Comparison of ENCODE assay signal across 8 cellular contexts in the genomic region with DNA sequence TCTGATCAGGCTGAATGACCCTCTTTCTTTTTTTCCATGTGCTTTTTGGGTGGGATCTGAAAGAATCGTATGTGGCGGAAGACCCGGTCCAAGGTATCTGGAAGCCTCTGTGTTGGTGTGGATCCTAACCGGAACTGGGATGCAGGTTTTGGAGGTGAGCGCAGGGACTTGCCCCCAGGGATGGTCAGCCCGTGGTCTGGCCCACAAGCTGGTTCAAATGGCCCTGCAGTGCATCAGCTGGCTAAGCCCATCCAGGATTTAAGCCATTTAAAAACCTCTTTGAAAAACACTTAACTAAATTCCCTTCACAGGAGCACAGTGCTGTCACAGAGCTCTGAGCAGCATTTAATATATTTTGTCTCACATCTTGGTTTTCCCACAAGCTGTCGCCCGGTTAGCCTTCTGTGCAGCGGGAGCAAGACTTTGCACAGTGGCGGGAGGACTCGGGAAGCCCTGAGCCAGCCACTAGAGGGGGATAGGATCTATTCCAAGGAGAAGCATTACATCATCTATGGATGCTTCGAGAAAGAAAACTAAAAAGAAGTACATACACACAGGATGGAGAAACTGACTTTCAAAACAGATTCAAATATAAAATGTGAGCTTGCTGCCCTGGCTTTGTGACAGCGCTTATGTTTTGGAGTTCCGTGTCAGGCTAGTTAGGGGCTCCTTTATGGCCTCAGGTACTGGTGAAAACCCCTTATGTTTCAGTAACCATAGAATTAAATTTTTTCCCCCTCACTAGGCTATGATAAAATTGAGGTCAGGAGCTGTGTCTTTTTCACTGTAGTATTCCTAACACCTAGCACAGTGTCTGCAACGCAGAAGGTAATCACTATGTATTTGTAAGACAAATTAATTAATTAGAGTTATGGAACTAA. TPM values are rescaled to one million over a fixed set of nuclear protein-coding genes. Genes with fewer than 3 reads are reported as not detected.
DNase-seq lines count a peak whose midpoint lies in the region; ATAC-seq and TF ChIP-seq lines count a peak whose summit lies in the region.

No MANE protein-coding gene starts in this region.

- no peak overlapping the region for H3K9ac ChIP-seq in HCT116 (ENCODE audit: low read length)

- H3K9me3 Mint-ChIP-seq in progenitor cell of endocrine pancreas (ENCODE audit: low read depth): no peaks in the 10 kb centered on the region

- TF ChIP-seq POLR2A in HCT116 (IDR thresholded peaks at IDR 0.05; ENCODE audit: borderline replicate concordance, extremely low read depth, insufficient read depth, insufficient read length) (no peak), gastroesophageal sphincter (IDR thresholded peaks at IDR 0.05) (no peak)

- peak; percentile 81 for TF ChIP-seq RAD21 in HCT116 (IDR thresholded peaks at IDR 0.05; ENCODE audit: low read depth)

- H3K9me3 ChIP-seq in HCT116 (ENCODE audit: control insufficient read depth in 1 of 2, insufficient read depth in 1 of 2, low read depth in 1 of 2, low read length in 2 of 2) (no peaks in the 10 kb centered on the region), gastroesophageal sphincter (no peaks in the 10 kb centered on the region)

- intact Hi-C loops in HCT116 (cut with micrococcal nuclease): loop anchor here (10.0 kb wide), 1 partner anchor 207 kb away; no protein-coding TSS in a partner anchor

- H3K4me1 Mint-ChIP-seq in progenitor cell of endocrine pancreas (ENCODE audit: low read depth): peaks cover 23% of the 10 kb centered on the region

- no peak overlapping the region for H3K27ac Mint-ChIP-seq in progenitor cell of endocrine pancreas

- H3K4me3 ChIP-seq in AG04449 (ENCODE audit: low read depth, low read length): no peak overlapping the region
- no peak overlapping the region for H3K4me3 ChIP-seq in HCT116 (replicated peaks in 1 of 2; ENCODE audit: low read depth in 1 of 2, low read length in 2 of 2)
- H3K4me3 ChIP-seq in gastroesophageal sphincter: no peak overlapping the region

- peaks cover 19% of the 10 kb centered on the region for H3K36me3 Mint-ChIP-seq in progenitor cell of endocrine pancreas (ENCODE audit: insufficient read depth)

- POLR2A ChIA-PET in AG04449 (lab: Yijun Ruan, JAX): interaction anchor here (1.3 to 2.1 kb wide), 2 partner anchors 15 to 73 kb away, joined by 6 to 9 read pairs; partner anchors contain the start of genes CPA4 and TMEM209
- POLR2A ChIA-PET in HCT116 (lab: Charles Lee): no interaction called here

- H3K27me3 Mint-ChIP-seq in progenitor cell of endocrine pancreas: no peaks in the 10 kb centered on the region

- H3K27ac ChIP-seq in HCT116 (ENCODE audit: low read depth, low read length) (no peak overlapping the region), gastroesophageal sphincter (no peak overlapping the region)

- no peak for TF ChIP-seq EP300 in gastroesophageal sphincter (IDR thresholded peaks at IDR 0.05)

- DNase-seq in AG04449 (ENCODE audit: low read depth, low spot score): no peak
- peak; percentile 44 for DNase-seq in HCT116 (ENCODE audit: low read depth, low spot score)
- DNase-seq in SW480 (ENCODE audit: low spot score): peak; percentile 49
- no peak for DNase-seq in progenitor cell of endocrine pancreas (ENCODE audit: low spot score, unreplicated experiment)
- no peak for DNase-seq in foreskin melanocyte
- DNase-seq in HPDE6-E6E7 (ENCODE audit: extremely low spot score): no peak

- peak; percentile 96 for ATAC-seq in HCT116
- peak; percentile 74 for ATAC-seq in gastroesophageal sphincter
- ATAC-seq in HG03432 (IDR thresholded peaks at IDR 0.05; ENCODE audit: unreplicated experiment): no peak

- no peaks in the 10 kb centered on the region for H3K9me2 ChIP-seq in HCT116 (ENCODE audit: insufficient read depth)

- H2AFZ ChIP-seq in HCT116 (ENCODE audit: low read depth, low read length, poor library complexity, severe bottlenecking): peak overlapping the region; percentile 95

- H3K36me3 ChIP-seq in HCT116 (ENCODE audit: control insufficient read depth in 1 of 2, insufficient read depth in 2 of 2, low read length in 2 of 2) (no peaks in the 10 kb centered on the region), gastroesophageal sphincter (no peaks in the 10 kb centered on the region)

- WGBS in gastroesophageal sphincter (ENCODE audit: low coverage in 1 of 2), 2 donors: 41 to 47% methylated on average over 5 to 13 of the region's 15 CpGs

- BruUV-seq in HCT116 (replicated peaks; lab: Mats Ljungman, UMichigan): no TSS peak

- no peaks in the 10 kb centered on the region for H3K79me2 ChIP-seq in HCT116 (ENCODE audit: insufficient read depth, low read length)

- RAD21 ChIA-PET in HCT116 (lab: Charles Lee; ENCODE audit: low non-redundant PET in 1 of 2, low total read pairs in 2 of 2, uncharacterized antibody in 2 of 2, unreplicated experiment in 2 of 2): no interaction called here

- TF ChIP-seq CTCF in AG04449 (IDR thresholded peaks at IDR 0.05; ENCODE audit: insufficient read depth, low read length, missing control alignments) (peak; percentile 38), HCT116 (IDR thresholded peaks at IDR 0.05 in 2 of 3, conservative IDR thresholded peaks at IDR 0.05 in 1 of 3; ENCODE audit: borderline replicate concordance in 1 of 3, insufficient read depth in 1 of 3, low read depth in 2 of 3, low read length in 2 of 3) (peak; percentile 57 to 75 (median 70); a peak in 5 of 6 replicates), gastroesophageal sphincter (IDR thresholded peaks at IDR 0.05) (peak; percentile 29 to 77 (median 52)), progenitor cell of endocrine pancreas (IDR thresholded peaks at IDR 0.05; ENCODE audit: unreplicated experiment) (peak; percentile 59)

- H3K4me3 Mint-ChIP-seq in progenitor cell of endocrine pancreas (ENCODE audit: low read depth): no peak overlapping the region

- H3K27me3 ChIP-seq in HCT116 (ENCODE audit: insufficient read depth, low read length): no peaks in the 10 kb centered on the region
- no peaks in the 10 kb centered on the region for H3K27me3 ChIP-seq in gastroesophageal sphincter

- CTCF ChIA-PET in AG04449 (lab: Yijun Ruan, JAX) (interaction anchor here (0.6 to 4.1 kb wide), 25 partner anchors 9 to 555 kb away, joined by 3 to 47 read pairs (median 3); partner anchors contain the start of genes CPA2, CPA4, CPA5 and TMEM209), HCT116 (lab: Charles Lee) (interaction anchor here (0.8 to 1.4 kb wide), 2 partner anchors 9 to 480 kb away, joined by 3 to 7 read pairs; no protein-coding TSS in a partner anchor)

- H3K4me2 ChIP-seq in HCT116 (ENCODE audit: low read length): no peak overlapping the region

- peaks cover 0 to 7% of the 10 kb centered on the region in 2 experiments; a peak in 1 of 4 replicates for H3K4me1 ChIP-seq in HCT116 (ENCODE audit: control insufficient read depth in 1 of 2, insufficient read depth in 2 of 2, low read length in 2 of 2)
- H3K4me1 ChIP-seq in gastroesophageal sphincter: peaks cover 0 to 16% (median 5%) of the 10 kb centered on the region in 3 donors

- no peaks in the 10 kb centered on the region for H4K20me1 ChIP-seq in HCT116 (ENCODE audit: insufficient read depth)

TF ChIP-seq in HCT116, 20 proteins besides CTCF, POLR2A, EP300 and RAD21 (continues in another document):
- no peak for TF ChIP-seq YY1 (IDR thresholded peaks at IDR 0.05; ENCODE audit: extremely low read depth, insufficient replicate concordance, low read depth, low read length)
- TF ChIP-seq POLR2AphosphoS5 (IDR thresholded peaks at IDR 0.05; ENCODE audit: low read depth, low read length): no peak
- TF ChIP-seq ELF1 (IDR thresholded peaks at IDR 0.05; ENCODE audit: borderline replicate concordance, low read depth): no peak
- peak; percentile 70 for TF ChIP-seq CEBPB (IDR thresholded peaks at IDR 0.05; ENCODE audit: low read depth)
- no peak for TF ChIP-seq TCF7L2 (IDR thresholded peaks at IDR 0.05; ENCODE audit: borderline replicate concordance, extremely low read depth, insufficient read depth, insufficient read length)
- peak; percentile 62; the same call in 1 of the 2 replicates for TF ChIP-seq CBX3 (IDR thresholded peaks at IDR 0.05; ENCODE audit: low read depth)
- TF ChIP-seq MAX (IDR thresholded peaks at IDR 0.05): 0 out of 2 replicates have a peak, but pooled peaks have one; percentile 17
- TF ChIP-seq, protein P1, sequence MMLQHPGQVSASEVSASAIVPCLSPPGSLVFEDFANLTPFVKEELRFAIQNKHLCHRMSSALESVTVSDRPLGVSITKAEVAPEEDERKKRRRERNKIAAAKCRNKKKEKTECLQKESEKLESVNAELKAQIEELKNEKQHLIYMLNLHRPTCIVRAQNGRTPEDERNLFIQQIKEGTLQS (IDR thresholded peaks at IDR 0.05): peak; percentile 68; the same call in 1 of the 2 replicates

RNA-seq across cellular contexts. Expression of gene CPA2, which starts 11.3 kb away (rescaled TPM):
- 1.5 TPM for total RNA-seq in HCT116 (2021; ENCODE audit: unreplicated experiment)
- 0.05 TPM in 1 of 2 replicates, not detected in the other for polyA plus RNA-seq in HCT116 (2012)
- not detected for total RNA-seq in gastroesophageal sphincter
- 85.0 and 107 TPM in 2 replicates for total RNA-seq in progenitor cell of endocrine pancreas

RNA-seq across cellular contexts. Expression of gene CPA4, which starts 15.0 kb away (rescaled TPM):
- 38.7 TPM for total RNA-seq in HCT116 (2021; ENCODE audit: unreplicated experiment)
- polyA plus RNA-seq in HCT116 (2012): 12.6 and 21.5 TPM in 2 replicates
- total RNA-seq in gastroesophageal sphincter: under 1 TPM in 1 of 4 donors, not detected in 3; 0.93 TPM
- total RNA-seq in progenitor cell of endocrine pancreas: 4.9 and 5.1 TPM in 2 replicates

Comparison
In these comparisons a context has a peak if more than half of its experiments do, and no peak if none do; other contexts are left out.
1. DNase-seq: peak in HCT116 (single experiment) and SW480 (single experiment); none in AG04449 (single experiment), progenitor cell of endocrine pancreas (single experiment), foreskin melanocyte (single experiment) and HPDE6-E6E7 (single experiment).
2. RNA of gene CPA2, which starts 11.3 kb away (total RNA-seq): 85.0 to 107 TPM in progenitor cell of endocrine pancreas; 1.5 TPM in HCT116 (single experiment) and not detected in gastroesophageal sphincter; every median in the first group is over 10 times any median in the second.
3. Peak in every context shown above with its lines, with median percentiles within 50 percentile points of each other: CTCF ChIP-seq.